Comparison of ENCODE assay signal across 9 cellular contexts in the genomic region with DNA sequence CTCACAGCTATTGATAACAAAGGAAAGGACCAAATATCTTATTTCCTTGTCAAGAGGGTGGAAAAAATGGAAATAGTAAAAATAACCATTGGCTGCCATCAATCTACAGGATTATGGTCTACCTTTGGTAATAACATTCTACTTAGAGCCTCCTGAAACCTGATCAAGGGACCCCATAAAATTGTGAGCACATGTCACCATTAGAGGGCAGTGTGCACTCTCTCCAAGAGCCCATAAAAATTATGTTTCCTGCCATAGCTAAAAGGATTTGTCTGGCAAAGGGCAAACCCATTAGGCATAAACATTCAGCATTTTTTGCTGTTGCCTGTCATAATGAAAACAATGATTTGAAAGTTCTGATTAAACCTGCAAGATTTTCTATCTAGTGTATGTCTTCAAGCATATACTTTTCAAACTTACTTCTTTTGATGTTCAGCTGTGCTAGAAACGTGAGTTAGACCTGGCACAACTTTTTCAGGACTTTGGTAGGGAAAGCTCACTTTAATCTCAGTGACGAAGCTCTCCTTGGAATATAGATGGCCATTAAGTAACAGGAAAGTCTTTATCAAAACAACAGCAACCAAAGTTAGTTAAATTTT.
DNase-seq lines count a peak whose midpoint lies in the region; ATAC-seq and TF ChIP-seq lines count a peak whose summit lies in the region.
"Had no signal": no experiment of that assay in that cellular context is flagged by ENCODE, and none has a peak within 500 bp of the region (broad histone marks: within the 10 kb centered on the region; RNA-seq: fewer than 3 reads in every experiment).

No MANE protein-coding gene starts in this region.

- no peaks in the 10 kb centered on the region for H3K9me3 Mint-ChIP-seq in naive thymus-derived CD8-positive, alpha-beta T cell

- H3K27ac ChIP-seq in esophagus muscularis mucosa (replicated peaks in 1 of 4) (no peak overlapping the region), upper lobe of right lung (no peak overlapping the region)
- H3K27ac ChIP-seq: thoracic aorta had no signal

- H3K27me3 ChIP-seq in esophagus muscularis mucosa (peaks cover 0 to 20% (median 3%) of the 10 kb centered on the region in 4 donors), upper lobe of right lung (no peaks in the 10 kb centered on the region)

- WGBS in esophagus muscularis mucosa: 61% methylated on average over 2 of the region's 2 CpGs

- no peak overlapping the region for H3K4me3 Mint-ChIP-seq in naive thymus-derived CD8-positive, alpha-beta T cell

- H3K9me3 ChIP-seq in esophagus muscularis mucosa (no peaks in the 10 kb centered on the region), upper lobe of right lung (no peaks in the 10 kb centered on the region)
- H3K9me3 ChIP-seq: thoracic aorta had no signal

- DNase-seq in DMS 273 (lab: John Stamatoyannopoulos, UW; ENCODE audit: unreplicated experiment): peak; percentile 86
- peak; percentile 20 for DNase-seq in NCI-H524 treated with DMSO at 0.1 percent for 48 hours (lab: John Stamatoyannopoulos, UW)
- DNase-seq in activated CD4-positive, alpha-beta T cell treated with anti-CD3 and anti-CD28 coated beads, Interleukin-2, amount 50 U/mL, for 48 hours: peak; percentile 39 to 59
- no peak for DNase-seq in esophagus muscularis mucosa (ENCODE audit: extremely low spot score)
- DNase-seq in naive thymus-derived CD8-positive, alpha-beta T cell: peak in 9 of 10 donors; percentile 31 to 80 (median 64)
- DNase-seq in upper lobe of right lung: no peak

- H3K27me3 Mint-ChIP-seq in naive thymus-derived CD8-positive, alpha-beta T cell: peaks cover 0 to 1% (median 0%) of the 10 kb centered on the region in 5 donors

- peak overlapping the region in 4 of 10 donors; percentile 3 to 60 (median 11) for H3K27ac Mint-ChIP-seq in naive thymus-derived CD8-positive, alpha-beta T cell

- TF ChIP-seq CTCF in esophagus muscularis mucosa (IDR thresholded peaks at IDR 0.05) (peak; percentile 43 to 67 (median 58)), upper lobe of right lung (IDR thresholded peaks at IDR 0.05) (peak; percentile 80)

- TF ChIP-seq EP300 in esophagus muscularis mucosa (IDR thresholded peaks at IDR 0.05): no peak

- POLR2A ChIA-PET in naive thymus-derived CD8-positive, alpha-beta T cell (lab: Charles Lee): interaction anchor here (0.6 to 2.0 kb wide), 3 partner anchors 98 to 1733 kb away, joined by 3 to 13 read pairs (median 4); no protein-coding TSS in a partner anchor

- TF ChIP-seq POLR2A in esophagus muscularis mucosa (IDR thresholded peaks at IDR 0.05; ENCODE audit: low read depth): no peak

- H3K36me3 Mint-ChIP-seq in naive thymus-derived CD8-positive, alpha-beta T cell: peaks cover 0 to 5% (median 3%) of the 10 kb centered on the region in 3 donors

- no peaks in the 10 kb centered on the region for H3K36me3 ChIP-seq in esophagus muscularis mucosa
- H3K36me3 ChIP-seq in upper lobe of right lung: no peaks in the 10 kb centered on the region
- H3K36me3 ChIP-seq: thoracic aorta had no signal

- peaks cover 9 to 30% (median 25%) of the 10 kb centered on the region in 4 donors for H3K4me1 Mint-ChIP-seq in naive thymus-derived CD8-positive, alpha-beta T cell

- peak; percentile 54 for ATAC-seq in HG02981 (IDR thresholded peaks at IDR 0.05; ENCODE audit: unreplicated experiment)
- peak; percentile 79 to 83 for ATAC-seq in naive thymus-derived CD8-positive, alpha-beta T cell
- peak; percentile 80 for ATAC-seq in upper lobe of right lung
- no peak for ATAC-seq in HG02973 (IDR thresholded peaks at IDR 0.05; ENCODE audit: unreplicated experiment)

- peaks cover 0 to 10% (median 0%) of the 10 kb centered on the region in 4 donors for H3K4me1 ChIP-seq in esophagus muscularis mucosa
- H3K4me1 ChIP-seq in upper lobe of right lung: no peaks in the 10 kb centered on the region

- H3K4me3 ChIP-seq in esophagus muscularis mucosa (no peak overlapping the region), upper lobe of right lung (no peak overlapping the region)
- H3K4me3 ChIP-seq: thoracic aorta had no signal

- intact Hi-C loops in esophagus muscularis mucosa (cut with DNase I): no loop called here
- intact Hi-C loops in upper lobe of right lung (cut with DNase I): no loop called here

Comparison
In these comparisons a context has a peak if more than half of its experiments do, and no peak if none do; other contexts are left out.
1. DNase-seq: peak in DMS 273 (single experiment), NCI-H524 treated with DMSO at 0.1 percent for 48 hours (single experiment), activated CD4-positive, alpha-beta T cell treated with anti-CD3 and anti-CD28 coated beads, Interleukin-2, amount 50 U/mL, for 48 hours (2 of 2) and naive thymus-derived CD8-positive, alpha-beta T cell (9 of 10); none in esophagus muscularis mucosa (single experiment) and upper lobe of right lung (single experiment).